Comparison of ENCODE assay signal across 26 cellular contexts in the genomic region with DNA sequence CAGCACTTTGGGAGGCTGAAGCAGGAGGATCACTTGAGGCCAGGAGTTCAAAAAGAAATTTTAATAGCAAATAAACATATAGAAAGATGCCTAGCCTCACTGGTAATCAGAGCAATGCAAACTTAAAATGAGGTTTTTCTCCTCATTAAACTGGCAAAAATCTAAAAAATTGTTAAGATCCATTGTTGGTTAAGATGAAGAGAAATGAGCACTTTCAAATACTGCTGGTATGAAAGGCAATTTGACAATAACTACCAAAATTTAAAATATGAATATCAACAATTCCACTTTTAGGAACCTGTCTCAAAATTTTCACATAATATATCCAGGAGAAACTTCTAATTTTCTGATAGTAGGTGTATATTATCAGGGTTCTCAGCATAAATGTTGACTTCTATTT.
"Had no signal": no experiment of that assay in that cellular context is flagged by ENCODE, and none has a peak within 500 bp of the region (broad histone marks: within the 10 kb centered on the region; RNA-seq: fewer than 3 reads in every experiment).

No MANE protein-coding gene starts in this region.

- H3K4me1 ChIP-seq: colonic mucosa, foreskin keratinocyte had no signal

- H3K9me3 ChIP-seq: colonic mucosa, esophagus muscularis mucosa, esophagus squamous epithelium, gastrocnemius medialis, gastroesophageal sphincter, heart left ventricle, heart right ventricle had no signal

- ATAC-seq: effector memory CD8-positive, alpha-beta T cell; esophagus mucosa; foreskin keratinocyte; gastrocnemius medialis; gastroesophageal sphincter; heart left ventricle; heart right ventricle had no signal

- H2AFZ ChIP-seq: hepatocyte had no signal

- H3K4me3 ChIP-seq: colonic mucosa, coronary artery, dorsolateral prefrontal cortex, esophagus muscularis mucosa, esophagus squamous epithelium, gastrocnemius medialis, gastroesophageal sphincter, heart left ventricle, heart right ventricle, hepatocyte had no signal

- H3K36me3 ChIP-seq: colonic mucosa, esophagus squamous epithelium, gastrocnemius medialis, gastroesophageal sphincter had no signal

- DNase-seq: colonic mucosa; cortex of kidney; dermis blood vessel endothelial cell; dorsolateral prefrontal cortex; effector CD4-positive, alpha-beta T cell; effector CD8-positive, alpha-beta T cell; effector memory CD4-positive, alpha-beta T cell; effector memory CD8-positive, alpha-beta T cell; endodermal cell; erythroblast; esophagus squamous epithelium; foreskin fibroblast; foreskin keratinocyte; foreskin melanocyte; gastrocnemius medialis; glutamatergic neuron; heart left ventricle; heart right ventricle had no signal

- H3K4me2 ChIP-seq: hepatocyte had no signal

- FAIRE-seq: colon, endothelial cell of umbilical vein had no signal

- H3K27me3 ChIP-seq: colonic mucosa, dorsolateral prefrontal cortex, esophagus muscularis mucosa, esophagus squamous epithelium, gastrocnemius medialis, gastroesophageal sphincter, heart left ventricle, heart right ventricle, hepatocyte had no signal

- H3K27ac ChIP-seq: colonic mucosa, coronary artery, epithelial cell of prostate, esophagus muscularis mucosa, esophagus squamous epithelium, foreskin keratinocyte, gastrocnemius medialis, gastroesophageal sphincter, hepatocyte had no signal

- H3K79me2 ChIP-seq: hepatocyte had no signal
